ENCODE assay signal across 1 cellular context in the genomic region with DNA sequence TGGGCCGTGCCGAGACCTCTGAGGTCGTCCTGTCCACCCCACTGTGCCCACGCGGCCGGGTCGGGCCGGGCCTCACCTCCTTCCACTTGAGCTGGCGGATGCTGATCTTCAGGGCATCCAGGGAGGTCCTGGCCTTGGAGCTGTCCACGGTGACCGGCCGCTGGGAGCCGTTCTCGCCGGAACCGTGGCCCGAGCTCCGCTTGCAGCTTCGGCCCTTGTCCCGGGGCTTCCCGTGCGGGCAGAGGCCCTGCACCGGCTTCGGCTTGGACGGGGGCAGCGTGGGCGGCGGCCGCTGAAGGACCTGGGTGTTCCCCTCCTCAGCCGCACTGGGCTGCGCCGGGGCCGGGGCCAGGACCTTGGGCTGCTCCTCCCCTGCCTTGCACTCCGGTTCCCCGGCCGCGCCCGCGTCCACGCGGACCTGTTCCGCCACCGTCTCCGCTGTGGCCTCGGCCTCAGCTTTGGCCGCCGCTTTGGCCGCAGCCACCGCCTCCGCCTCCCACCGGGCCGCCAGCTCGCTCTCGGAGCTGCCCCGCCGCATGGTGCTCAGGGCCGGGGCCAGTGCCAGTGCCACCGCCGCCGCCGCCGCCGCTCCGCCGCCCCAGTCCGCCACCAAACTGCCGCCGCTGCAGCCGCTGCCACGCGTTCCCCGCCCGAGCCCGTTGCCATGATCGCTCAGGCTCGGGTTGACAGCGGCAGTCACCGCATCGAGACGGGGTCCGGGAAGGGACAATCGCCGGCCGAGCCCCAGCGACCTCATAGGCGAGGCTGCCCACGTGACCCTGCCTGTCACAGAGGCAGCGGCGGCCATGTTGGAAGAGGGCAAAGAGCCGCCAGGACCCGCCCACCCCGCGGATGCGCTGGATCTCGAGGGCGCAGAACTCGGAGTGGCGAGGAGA.
A peak's percentile ranks its signal among the peaks of the same experiment; 100 is the strongest.
TF ChIP-seq lines count a peak whose summit lies in the region.

A gene with protein sequence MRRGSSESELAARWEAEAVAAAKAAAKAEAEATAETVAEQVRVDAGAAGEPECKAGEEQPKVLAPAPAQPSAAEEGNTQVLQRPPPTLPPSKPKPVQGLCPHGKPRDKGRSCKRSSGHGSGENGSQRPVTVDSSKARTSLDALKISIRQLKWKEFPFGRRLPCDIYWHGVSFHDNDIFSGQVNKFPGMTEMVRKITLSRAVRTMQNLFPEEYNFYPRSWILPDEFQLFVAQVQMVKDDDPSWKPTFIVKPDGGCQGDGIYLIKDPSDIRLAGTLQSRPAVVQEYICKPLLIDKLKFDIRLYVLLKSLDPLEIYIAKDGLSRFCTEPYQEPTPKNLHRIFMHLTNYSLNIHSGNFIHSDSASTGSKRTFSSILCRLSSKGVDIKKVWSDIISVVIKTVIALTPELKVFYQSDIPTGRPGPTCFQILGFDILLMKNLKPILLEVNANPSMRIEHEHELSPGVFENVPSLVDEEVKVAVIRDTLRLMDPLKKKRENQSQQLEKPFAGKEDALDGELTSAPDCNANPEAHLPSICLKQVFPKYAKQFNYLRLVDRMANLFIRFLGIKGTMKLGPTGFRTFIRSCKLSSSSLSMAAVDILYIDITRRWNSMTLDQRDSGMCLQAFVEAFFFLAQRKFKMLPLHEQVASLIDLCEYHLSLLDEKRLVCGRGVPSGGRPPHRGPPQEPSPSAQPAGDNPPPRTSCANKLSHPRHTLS (minus strand): TSS at position 698 of the 896 bp plus-strand sequence. CDS start 160 bp downstream, at position 538.

TF ChIP-seq in HEK293, 187 proteins besides CTCF, POLR2A, EP300 and RAD21 (continued from another document and continues in another):
- TF ChIP-seq ZBTB49 (tag by site-specific recombination; IDR thresholded peaks at IDR 0.05; ENCODE audit: low read depth) (no peak), ZNF555 (tag by site-specific recombination; conservative IDR thresholded peaks at IDR 0.05) (no peak), ZFP69B (tag by site-specific recombination; IDR thresholded peaks at IDR 0.05) (no peak), ZNF248 (tag by site-specific recombination; IDR thresholded peaks at IDR 0.05) (no peak), ZNF488 (tag by site-specific recombination; IDR thresholded peaks at IDR 0.05) (no peak), YY2 (tag by site-specific recombination; IDR thresholded peaks at IDR 0.05) (peak; percentile 74), MEIS1 (CRISPR knock-in tag; IDR thresholded peaks at IDR 0.05; ENCODE audit: borderline replicate concordance) (no peak), KLF16 (tag by site-specific recombination; IDR thresholded peaks at IDR 0.05) (peak; percentile 62; the same call in 1 of the 2 replicates), GLI2 (tag by site-specific recombination; IDR thresholded peaks at IDR 0.05; ENCODE audit: borderline replicate concordance, low read depth) (no peak), GLI4 (tag by site-specific recombination; IDR thresholded peaks at IDR 0.05) (peak; percentile 11; the same call in 1 of the 2 replicates), ZNF707 (tag by site-specific recombination; IDR thresholded peaks at IDR 0.05) (no peak), ZNF416 (tag by site-specific recombination; IDR thresholded peaks at IDR 0.05) (no peak), ZNF311 (tag by site-specific recombination; IDR thresholded peaks at IDR 0.05; ENCODE audit: borderline replicate concordance) (no peak), TSHZ1 (tag by site-specific recombination; IDR thresholded peaks at IDR 0.05; ENCODE audit: borderline replicate concordance) (no peak), YY1 (tag by site-specific recombination; IDR thresholded peaks at IDR 0.05) (peak; percentile 95), ZFP3 (tag by site-specific recombination; IDR thresholded peaks at IDR 0.05; ENCODE audit: low read depth) (no peak), ZSCAN16 (tag by site-specific recombination; IDR thresholded peaks at IDR 0.05) (no peak), ZNF433 (tag by site-specific recombination; IDR thresholded peaks at IDR 0.05; ENCODE audit: low read depth) (no peak), ZNF146 (tag by site-specific recombination; IDR thresholded peaks at IDR 0.05) (no peak), ZNF677 (tag by site-specific recombination; IDR thresholded peaks at IDR 0.05) (no peak), ZNF221 (tag by site-specific recombination; IDR thresholded peaks at IDR 0.05; ENCODE audit: borderline replicate concordance) (no peak), ZBTB6 (tag by site-specific recombination; IDR thresholded peaks at IDR 0.05) (no peak), PATZ1 (tag by site-specific recombination; IDR thresholded peaks at IDR 0.05) (no peak), ZNF274 (IDR thresholded peaks at IDR 0.05; ENCODE audit: low read length) (no peak), ZNF274 (tag by site-specific recombination; IDR thresholded peaks at IDR 0.05; ENCODE audit: borderline replicate concordance) (no peak), SCRT1 (tag by site-specific recombination; IDR thresholded peaks at IDR 0.05; ENCODE audit: borderline replicate concordance) (no peak)
- TF ChIP-seq, protein P1, sequence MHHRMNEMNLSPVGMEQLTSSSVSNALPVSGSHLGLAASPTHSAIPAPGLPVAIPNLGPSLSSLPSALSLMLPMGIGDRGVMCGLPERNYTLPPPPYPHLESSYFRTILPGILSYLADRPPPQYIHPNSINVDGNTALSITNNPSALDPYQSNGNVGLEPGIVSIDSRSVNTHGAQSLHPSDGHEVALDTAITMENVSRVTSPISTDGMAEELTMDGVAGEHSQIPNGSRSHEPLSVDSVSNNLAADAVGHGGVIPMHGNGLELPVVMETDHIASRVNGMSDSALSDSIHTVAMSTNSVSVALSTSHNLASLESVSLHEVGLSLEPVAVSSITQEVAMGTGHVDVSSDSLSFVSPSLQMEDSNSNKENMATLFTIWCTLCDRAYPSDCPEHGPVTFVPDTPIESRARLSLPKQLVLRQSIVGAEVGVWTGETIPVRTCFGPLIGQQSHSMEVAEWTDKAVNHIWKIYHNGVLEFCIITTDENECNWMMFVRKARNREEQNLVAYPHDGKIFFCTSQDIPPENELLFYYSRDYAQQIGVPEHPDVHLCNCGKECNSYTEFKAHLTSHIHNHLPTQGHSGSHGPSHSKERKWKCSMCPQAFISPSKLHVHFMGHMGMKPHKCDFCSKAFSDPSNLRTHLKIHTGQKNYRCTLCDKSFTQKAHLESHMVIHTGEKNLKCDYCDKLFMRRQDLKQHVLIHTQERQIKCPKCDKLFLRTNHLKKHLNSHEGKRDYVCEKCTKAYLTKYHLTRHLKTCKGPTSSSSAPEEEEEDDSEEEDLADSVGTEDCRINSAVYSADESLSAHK (tag by site-specific recombination; IDR thresholded peaks at IDR 0.05) = no peak
- TF ChIP-seq, protein P2, sequence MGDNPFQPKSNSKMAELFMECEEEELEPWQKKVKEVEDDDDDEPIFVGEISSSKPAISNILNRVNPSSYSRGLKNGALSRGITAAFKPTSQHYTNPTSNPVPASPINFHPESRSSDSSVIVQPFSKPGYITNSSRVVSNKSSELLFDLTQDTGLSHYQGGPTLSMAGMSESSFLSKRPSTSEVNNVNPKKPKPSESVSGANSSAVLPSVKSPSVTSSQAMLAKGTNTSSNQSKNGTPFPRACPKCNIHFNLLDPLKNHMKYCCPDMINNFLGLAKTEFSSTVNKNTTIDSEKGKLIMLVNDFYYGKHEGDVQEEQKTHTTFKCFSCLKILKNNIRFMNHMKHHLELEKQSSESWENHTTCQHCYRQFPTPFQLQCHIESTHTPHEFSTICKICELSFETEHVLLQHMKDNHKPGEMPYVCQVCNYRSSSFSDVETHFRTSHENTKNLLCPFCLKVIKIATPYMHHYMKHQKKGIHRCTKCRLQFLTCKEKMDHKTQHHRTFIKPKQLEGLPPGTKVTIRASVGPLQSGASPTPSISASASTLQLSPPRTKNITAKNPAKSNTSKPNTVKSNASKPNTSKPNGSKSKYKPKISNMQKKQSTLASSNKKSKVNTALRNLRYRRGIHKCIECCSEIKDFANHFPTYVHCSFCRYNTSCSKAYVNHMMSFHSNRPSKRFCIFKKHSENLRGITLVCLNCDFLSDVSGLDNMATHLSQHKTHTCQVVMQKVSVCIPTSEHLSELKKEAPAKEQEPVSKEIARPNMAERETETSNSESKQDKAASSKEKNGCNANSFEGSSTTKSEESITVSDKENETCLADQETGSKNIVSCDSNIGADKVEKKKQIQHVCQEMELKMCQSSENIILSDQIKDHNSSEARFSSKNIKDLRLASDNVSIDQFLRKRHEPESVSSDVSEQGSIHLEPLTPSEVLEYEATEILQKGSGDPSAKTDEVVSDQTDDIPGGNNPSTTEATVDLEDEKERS (tag by site-specific recombination; IDR thresholded peaks at IDR 0.05) = no peak
- TF ChIP-seq, protein P3, sequence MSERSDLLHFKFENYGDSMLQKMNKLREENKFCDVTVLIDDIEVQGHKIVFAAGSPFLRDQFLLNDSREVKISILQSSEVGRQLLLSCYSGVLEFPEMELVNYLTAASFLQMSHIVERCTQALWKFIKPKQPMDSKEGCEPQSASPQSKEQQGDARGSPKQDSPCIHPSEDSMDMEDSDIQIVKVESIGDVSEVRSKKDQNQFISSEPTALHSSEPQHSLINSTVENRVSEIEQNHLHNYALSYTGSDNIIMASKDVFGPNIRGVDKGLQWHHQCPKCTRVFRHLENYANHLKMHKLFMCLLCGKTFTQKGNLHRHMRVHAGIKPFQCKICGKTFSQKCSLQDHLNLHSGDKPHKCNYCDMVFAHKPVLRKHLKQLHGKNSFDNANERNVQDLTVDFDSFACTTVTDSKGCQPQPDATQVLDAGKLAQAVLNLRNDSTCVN (tag by site-specific recombination; optimal IDR thresholded peaks at IDR 0.05) = peak; percentile 66
- TF ChIP-seq, protein P4, sequence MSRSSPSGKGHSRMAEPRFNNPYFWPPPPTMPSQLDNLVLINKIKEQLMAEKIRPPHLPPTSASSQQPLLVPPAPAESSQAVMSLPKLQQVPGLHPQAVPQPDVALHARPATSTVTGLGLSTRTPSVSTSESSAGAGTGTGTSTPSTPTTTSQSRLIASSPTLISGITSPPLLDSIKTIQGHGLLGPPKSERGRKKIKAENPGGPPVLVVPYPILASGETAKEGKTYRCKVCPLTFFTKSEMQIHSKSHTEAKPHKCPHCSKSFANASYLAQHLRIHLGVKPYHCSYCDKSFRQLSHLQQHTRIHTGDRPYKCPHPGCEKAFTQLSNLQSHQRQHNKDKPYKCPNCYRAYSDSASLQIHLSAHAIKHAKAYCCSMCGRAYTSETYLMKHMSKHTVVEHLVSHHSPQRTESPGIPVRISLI (tag by site-specific recombination; IDR thresholded peaks at IDR 0.05) = no peak
